In the genomic region with DNA sequence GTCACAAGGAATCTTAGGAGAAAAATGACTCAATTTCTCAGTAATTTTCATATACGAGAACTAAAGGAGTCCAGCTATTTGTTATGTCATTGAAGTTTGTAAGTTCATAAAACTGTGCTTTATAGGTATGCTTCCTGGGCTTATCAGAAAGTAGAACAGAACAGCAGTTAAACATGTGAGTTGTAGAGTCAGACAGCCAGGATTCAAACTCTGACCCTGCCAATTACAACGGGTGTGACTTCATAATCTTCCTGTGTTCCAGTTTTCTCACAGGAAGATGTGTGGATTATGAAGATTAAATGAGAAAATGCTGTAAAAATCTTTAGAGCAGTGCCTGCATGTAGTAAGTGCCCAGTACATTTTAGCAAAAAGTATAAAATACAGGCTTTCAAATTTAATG, we compare ENCODE assay signal across 18 cellular contexts. TPM values are rescaled to one million over a fixed set of nuclear protein-coding genes. Genes with fewer than 3 reads are reported as not detected.
"Had no signal": no experiment of that assay in that cellular context is flagged by ENCODE, and none has a peak within 500 bp of the region (broad histone marks: within the 10 kb centered on the region; RNA-seq: fewer than 3 reads in every experiment).

No MANE protein-coding gene starts in this region.

- H3K4me3 ChIP-seq: coronary artery, gastroesophageal sphincter, skin epidermis, suprapubic skin, thyroid gland, upper lobe of left lung, uterus had no signal

- H3K27ac Mint-ChIP-seq: immature natural killer cell, natural killer cell had no signal

- H3K9me3 ChIP-seq: gastroesophageal sphincter, suprapubic skin, thyroid gland, upper lobe of left lung, uterus had no signal

- DNase-seq: cerebellar nuclear complex; effector CD8-positive, alpha-beta T cell; immature natural killer cell; mammary epithelial cell; natural killer cell; posterior cingulate gyrus; stimulated activated CD4-positive, alpha-beta T cell treated with anti-CD3 and anti-CD28 coated beads, Interleukin-12 subunit alpha, Interleukin-12 subunit beta, amount 100 ng/mL, for 4 hours; stimulated activated naive CD4-positive, alpha-beta T cell treated with Interleukin-2 at 50 U/mL for 16 hours; thyroid gland; upper lobe of left lung; uterus had no signal

- H3K4me1 ChIP-seq: gastroesophageal sphincter, thyroid gland, upper lobe of left lung, uterus had no signal

- H3K4me1 Mint-ChIP-seq: immature natural killer cell, neural crest cell had no signal

- H3K4me3 Mint-ChIP-seq: immature natural killer cell, natural killer cell, neural crest cell had no signal

- H3K27me3 ChIP-seq: gastroesophageal sphincter, suprapubic skin, thyroid gland, upper lobe of left lung, uterus had no signal

- ATAC-seq: gastroesophageal sphincter, natural killer cell, sciatic nerve had no signal

- H3K9me3 Mint-ChIP-seq: immature natural killer cell, natural killer cell, neural crest cell had no signal

- H3K36me3 Mint-ChIP-seq: immature natural killer cell, natural killer cell had no signal

- H3K27ac ChIP-seq: coronary artery, gastroesophageal sphincter, skin epidermis, suprapubic skin, thyroid gland, upper lobe of left lung had no signal

- H3K36me3 ChIP-seq: gastroesophageal sphincter, suprapubic skin, thyroid gland, upper lobe of left lung, uterus had no signal

RNA-seq across cellular contexts. Expression of a gene that starts 8.9 kb away (rescaled TPM):
- total RNA-seq: fibroblast of villous mesenchyme had no signal
